In the genomic region with DNA sequence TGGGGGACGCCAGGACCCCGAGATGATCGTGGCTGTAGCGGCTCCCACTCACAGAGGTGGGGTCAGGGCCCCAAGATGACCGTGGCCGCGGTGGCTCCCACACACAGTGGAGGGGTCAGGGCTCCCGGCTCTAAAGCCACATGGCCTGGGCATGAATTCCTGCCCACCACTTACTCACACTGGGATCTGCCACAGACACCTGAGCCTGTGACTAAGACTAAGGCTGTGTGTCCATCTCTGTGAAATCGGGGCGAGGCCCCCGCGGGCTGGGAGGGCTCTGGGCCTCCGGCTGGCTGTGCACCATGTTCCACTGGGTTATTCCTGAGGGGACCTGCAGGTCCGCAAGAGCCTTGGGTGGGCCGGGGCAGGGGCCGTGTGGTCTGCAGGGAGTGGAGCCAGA, we compare ENCODE assay signal across 26 cellular contexts.
"Had no signal": no experiment of that assay in that cellular context is flagged by ENCODE, and none has a peak within 500 bp of the region (broad histone marks: within the 10 kb centered on the region; RNA-seq: fewer than 3 reads in every experiment).

No MANE protein-coding gene starts in this region.

- H3K9me3 ChIP-seq: ascending aorta, gastrocnemius medialis, heart left ventricle, right atrium auricular region, suprapubic skin had no signal

- H3K4me3 Mint-ChIP-seq: activated naive CD8-positive, alpha-beta T cell treated with anti-CD3 and anti-CD28 coated beads, Interleukin-2, amount 50 U/mL, for 24 hours had no signal

- H3K36me3 Mint-ChIP-seq: naive thymus-derived CD8-positive, alpha-beta T cell had no signal

- H3K36me3 ChIP-seq: ascending aorta, gastrocnemius medialis, heart left ventricle, right atrium auricular region, suprapubic skin had no signal

- H3K9me3 Mint-ChIP-seq: activated naive CD8-positive, alpha-beta T cell treated with anti-CD3 and anti-CD28 coated beads, Interleukin-2, amount 50 U/mL, for 24 hours; effector memory CD8-positive, alpha-beta T cell; naive thymus-derived CD8-positive, alpha-beta T cell had no signal

- H3K27me3 Mint-ChIP-seq: activated naive CD8-positive, alpha-beta T cell treated with anti-CD3 and anti-CD28 coated beads, Interleukin-2, amount 50 U/mL, for 24 hours; effector memory CD8-positive, alpha-beta T cell; naive thymus-derived CD8-positive, alpha-beta T cell; progenitor cell of endocrine pancreas had no signal

- H3K4me1 ChIP-seq: gastrocnemius medialis had no signal

- DNase-seq: activated CD4-positive, alpha-beta T cell treated with anti-CD3 and anti-CD28 coated beads, Interleukin-2, amount 50 U/mL, for 4 hours; activated CD4-positive, CD25-positive, alpha-beta regulatory T cell treated with anti-CD3 and anti-CD28 coated beads, Interleukin-2, amount 50 U/mL, for 72 hours; activated naive CD4-positive, alpha-beta T cell; activated naive CD8-positive, alpha-beta T cell treated with anti-CD3 and anti-CD28 coated beads, Interleukin-2, amount 50 U/mL, for 24 hours; activated T-cell treated with anti-CD3 and anti-CD28 coated beads for 4 hours; dermis blood vessel endothelial cell; effector memory CD8-positive, alpha-beta T cell; gastrocnemius medialis; heart left ventricle; left cardiac atrium; midbrain; nucleus accumbens; stimulated activated CD4-positive, alpha-beta T cell treated with anti-CD3 and anti-CD28 coated beads, Interleukin-15, amount 100 ng/mL, for 24 hours; stimulated activated CD4-positive, alpha-beta T cell treated with anti-CD3 and anti-CD28 coated beads, Interleukin-4, amount 100 ng/mL, for 4 hours; stimulated activated CD8-positive, alpha-beta memory T cell treated with anti-CD3 and anti-CD28 coated beads, Interleukin-4, amount 100 ng/mL, for 48 hours; stimulated activated naive CD8-positive, alpha-beta T cell treated with anti-CD3 and anti-CD28 coated beads, Interleukin-15, Interleukin-2, amounts not matched to agents 100 U/mL and 50 U/mL, for 24 hours; T-helper 1 cell; trophoblast cell had no signal

- H3K4me3 ChIP-seq: ascending aorta, gastrocnemius medialis, heart left ventricle, lung, right atrium auricular region, skin epidermis, suprapubic skin had no signal

- H3K27ac Mint-ChIP-seq: activated naive CD8-positive, alpha-beta T cell treated with anti-CD3 and anti-CD28 coated beads, Interleukin-2, amount 50 U/mL, for 24 hours; progenitor cell of endocrine pancreas had no signal

- H3K27ac ChIP-seq: epithelial cell of prostate, gastrocnemius medialis, suprapubic skin had no signal

- H3K27me3 ChIP-seq: ascending aorta, heart left ventricle, right atrium auricular region, suprapubic skin had no signal

- ATAC-seq: activated naive CD8-positive, alpha-beta T cell treated with anti-CD3 and anti-CD28 coated beads, Interleukin-2, amount 50 U/mL, for 24 hours; gastrocnemius medialis; heart left ventricle; left cardiac atrium; stimulated activated naive CD8-positive, alpha-beta T cell treated with anti-CD3 and anti-CD28 coated beads, Interleukin-15, Interleukin-2, amounts not matched to agents 100 U/mL and 50 U/mL, for 24 hours had no signal
